1 cellular context compared by ENCODE assay signal in the genomic region with DNA sequence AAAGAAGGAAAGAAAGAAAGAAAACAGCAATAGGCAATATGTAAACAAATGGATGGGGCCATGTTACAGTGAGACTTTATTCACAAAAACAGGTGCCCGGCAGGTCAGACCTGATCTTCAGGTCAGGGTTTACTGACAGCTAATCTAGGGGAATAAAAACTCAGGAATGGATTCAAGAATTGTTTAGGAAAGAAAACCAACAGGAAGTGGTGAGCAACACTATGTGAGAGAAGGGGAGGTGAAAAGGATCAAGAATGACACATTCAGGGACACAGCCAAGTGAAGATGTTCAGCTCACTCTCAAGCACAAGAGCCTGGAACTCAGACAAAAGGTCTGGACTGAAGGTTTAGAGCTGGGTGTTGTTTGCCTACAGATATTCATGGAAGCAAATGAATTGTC.
TF ChIP-seq lines count a peak whose summit lies in the region.

No MANE protein-coding gene starts in this region.

TF ChIP-seq in IMR-90, 13 proteins besides CTCF, POLR2A, EP300 and RAD21:
- TF ChIP-seq BHLHE40 (IDR thresholded peaks at IDR 0.05; ENCODE audit: low read depth, low read length) (no peak), FOS (IDR thresholded peaks at IDR 0.05; ENCODE audit: low read depth, low read length) (no peak), ELK1 (IDR thresholded peaks at IDR 0.05; ENCODE audit: borderline replicate concordance, low read depth, low read length) (no peak), RCOR1 (IDR thresholded peaks at IDR 0.05; ENCODE audit: insufficient replicate concordance, low read length) (peak; percentile 14), RFX5 (IDR thresholded peaks at IDR 0.05; ENCODE audit: low read depth, low read length) (no peak), CHD1 (IDR thresholded peaks at IDR 0.05; ENCODE audit: low read depth, low read length) (no peak)
